10 cellular contexts compared by ENCODE assay signal in genomic region chr3:47370887-47371697, GRCh38. TPM values are rescaled to one million over a fixed set of nuclear protein-coding genes. Genes with fewer than 3 reads are reported as not detected.
DNase-seq lines count a peak whose midpoint lies in the region; ATAC-seq and TF ChIP-seq lines count a peak whose summit lies in the region.
"Had no signal": no experiment of that assay in that cellular context is flagged by ENCODE, and none has a peak within 500 bp of the region (broad histone marks: within the 10 kb centered on the region; RNA-seq: fewer than 3 reads in every experiment).

No MANE protein-coding gene starts in this region.

- no peak overlapping the region for H3K27ac Mint-ChIP-seq in activated CD4-positive, alpha-beta T cell treated with anti-CD3 and anti-CD28 coated beads, Interleukin-2, amount 10 ng/mL, durations not matched to agents 24 days and 14 days
- no peak overlapping the region for H3K27ac Mint-ChIP-seq in stimulated activated effector memory CD8-positive, alpha-beta T cell treated with anti-CD3 and anti-CD28 coated beads, Interleukin-12 subunit alpha, Interleukin-12 subunit beta, amount 100 ng/mL, for 72 hours
- H3K27ac Mint-ChIP-seq: CD8-positive, alpha-beta memory T cell; T-helper 17 cell had no signal

- intact Hi-C loops in activated CD4-positive, alpha-beta T cell treated with anti-CD3 and anti-CD28 coated beads, Interleukin-2, amount 10 ng/mL, durations not matched to agents 24 days and 14 days (cut with micrococcal nuclease), result loop anchor here (5.0 kb wide), 1 partner anchor 504 kb away; no protein-coding TSS in a partner anchor

- peak; percentile 29 for TF ChIP-seq CTCF in fibroblast of villous mesenchyme (IDR thresholded peaks at IDR 0.05; ENCODE audit: insufficient read depth, low read depth, low read length)

- no peaks in the 10 kb centered on the region for H3K9me3 Mint-ChIP-seq in activated CD4-positive, alpha-beta T cell treated with anti-CD3 and anti-CD28 coated beads, Interleukin-2, amount 10 ng/mL, durations not matched to agents 24 days and 14 days
- no peaks in the 10 kb centered on the region for H3K9me3 Mint-ChIP-seq in stimulated activated effector memory CD8-positive, alpha-beta T cell treated with anti-CD3 and anti-CD28 coated beads, Interleukin-12 subunit alpha, Interleukin-12 subunit beta, amount 100 ng/mL, for 72 hours
- H3K9me3 Mint-ChIP-seq: CD8-positive, alpha-beta memory T cell had no signal

- peak; percentile 45 for ATAC-seq in stimulated activated effector memory CD8-positive, alpha-beta T cell treated with anti-CD3 and anti-CD28 coated beads, Interleukin-12 subunit alpha, Interleukin-12 subunit beta, amount 100 ng/mL, for 72 hours
- ATAC-seq in GM18909 (IDR thresholded peaks at IDR 0.05; ENCODE audit: poor library complexity, unreplicated experiment) (no peak), HG02759 (IDR thresholded peaks at IDR 0.05; ENCODE audit: unreplicated experiment) (no peak)
- ATAC-seq: T-helper 17 cell had no signal

- H3K27me3 Mint-ChIP-seq in activated CD4-positive, alpha-beta T cell treated with anti-CD3 and anti-CD28 coated beads, Interleukin-2, amount 10 ng/mL, durations not matched to agents 24 days and 14 days, result no peaks in the 10 kb centered on the region

- peaks cover 2% of the 10 kb centered on the region for H3K4me1 Mint-ChIP-seq in activated CD4-positive, alpha-beta T cell treated with anti-CD3 and anti-CD28 coated beads, Interleukin-2, amount 10 ng/mL, durations not matched to agents 24 days and 14 days
- no peaks in the 10 kb centered on the region for H3K4me1 Mint-ChIP-seq in stimulated activated effector memory CD8-positive, alpha-beta T cell treated with anti-CD3 and anti-CD28 coated beads, Interleukin-12 subunit alpha, Interleukin-12 subunit beta, amount 100 ng/mL, for 72 hours
- H3K4me1 Mint-ChIP-seq: CD8-positive, alpha-beta memory T cell had no signal

- no peaks in the 10 kb centered on the region for H3K36me3 Mint-ChIP-seq in activated CD4-positive, alpha-beta T cell treated with anti-CD3 and anti-CD28 coated beads, Interleukin-2, amount 10 ng/mL, durations not matched to agents 24 days and 14 days (ENCODE audit: low read depth)
- H3K36me3 Mint-ChIP-seq in stimulated activated effector memory CD8-positive, alpha-beta T cell treated with anti-CD3 and anti-CD28 coated beads, Interleukin-12 subunit alpha, Interleukin-12 subunit beta, amount 100 ng/mL, for 72 hours, result no peaks in the 10 kb centered on the region
- H3K36me3 Mint-ChIP-seq: CD8-positive, alpha-beta memory T cell had no signal

- peak in 3 of 4 experiments; percentile 3 to 7 (median 7) for DNase-seq in activated CD4-positive, CD25-positive, alpha-beta regulatory T cell (lab: John Stamatoyannopoulos, UW)
- DNase-seq in activated CD4-positive, CD25-positive, alpha-beta regulatory T cell treated with anti-CD3 and anti-CD28 coated beads, Interleukin-2, amount 50 U/mL, for 72 hours, result no peak
- DNase-seq in activated CD4-positive, alpha-beta T cell treated with anti-CD3 and anti-CD28 coated beads, Interleukin-2, amount 10 ng/mL, durations not matched to agents 24 days and 14 days, result peak; percentile 76
- DNase-seq in fibroblast of villous mesenchyme (ENCODE audit: low read depth) (no peak), pons (ENCODE audit: low spot score) (no peak)
- no peak for DNase-seq in stimulated activated effector memory CD8-positive, alpha-beta T cell treated with anti-CD3 and anti-CD28 coated beads, Interleukin-12 subunit alpha, Interleukin-12 subunit beta, amount 100 ng/mL, for 72 hours (ENCODE audit: low spot score in 2 of 2)

- H3K4me3 ChIP-seq in fibroblast of villous mesenchyme (ENCODE audit: low read depth, low read length), result no peak overlapping the region

- H3K4me3 Mint-ChIP-seq in activated CD4-positive, alpha-beta T cell treated with anti-CD3 and anti-CD28 coated beads, Interleukin-2, amount 10 ng/mL, durations not matched to agents 24 days and 14 days, result no peak overlapping the region
- H3K4me3 Mint-ChIP-seq in stimulated activated effector memory CD8-positive, alpha-beta T cell treated with anti-CD3 and anti-CD28 coated beads, Interleukin-12 subunit alpha, Interleukin-12 subunit beta, amount 100 ng/mL, for 72 hours, result no peak overlapping the region
- H3K4me3 Mint-ChIP-seq: CD8-positive, alpha-beta memory T cell; T-helper 17 cell had no signal

RNA-seq across cellular contexts. Expression of gene PTPN23, which starts 9.7 kb away (rescaled TPM):
- total RNA-seq in activated CD4-positive, alpha-beta T cell treated with anti-CD3 and anti-CD28 coated beads, Interleukin-2, amount 10 ng/mL, durations not matched to agents 24 days and 14 days, result 34.1 and 34.6 TPM in 2 replicates
- total RNA-seq in fibroblast of villous mesenchyme, result 20.7 and 25.4 TPM in 2 replicates

Comparison
In these comparisons a context has a peak if more than half of its experiments do, and no peak if none do; other contexts are left out.
1. DNase-seq: peak in activated CD4-positive, CD25-positive, alpha-beta regulatory T cell (3 of 4) and activated CD4-positive, alpha-beta T cell treated with anti-CD3 and anti-CD28 coated beads, Interleukin-2, amount 10 ng/mL, durations not matched to agents 24 days and 14 days (single experiment); none in activated CD4-positive, CD25-positive, alpha-beta regulatory T cell treated with anti-CD3 and anti-CD28 coated beads, Interleukin-2, amount 50 U/mL, for 72 hours (single experiment), fibroblast of villous mesenchyme (single experiment), stimulated activated effector memory CD8-positive, alpha-beta T cell treated with anti-CD3 and anti-CD28 coated beads, Interleukin-12 subunit alpha, Interleukin-12 subunit beta, amount 100 ng/mL, for 72 hours (0 of 2) and pons (single experiment).